In the genomic region with DNA sequence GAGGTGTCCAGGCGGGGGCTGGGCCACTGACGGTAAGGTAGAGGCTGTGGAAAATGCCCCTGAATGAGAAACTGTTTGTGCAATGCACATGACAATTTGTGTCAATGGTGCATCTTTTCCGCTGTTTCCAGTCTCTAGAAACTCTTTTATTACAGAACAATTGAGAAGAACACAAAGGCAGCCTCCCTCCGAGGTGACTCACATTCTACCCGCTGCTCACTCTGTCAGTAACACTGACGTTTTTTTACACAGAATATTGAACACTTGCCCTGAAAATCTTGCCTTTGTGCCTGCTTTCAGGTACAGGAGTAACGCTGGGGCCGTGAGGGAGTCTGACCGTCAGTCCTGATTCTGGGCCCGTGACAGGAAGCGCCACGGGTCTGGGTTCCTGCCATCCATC, we compare ENCODE assay signal across 29 cellular contexts.
"Had no signal": no experiment of that assay in that cellular context is flagged by ENCODE, and none has a peak within 500 bp of the region (broad histone marks: within the 10 kb centered on the region; RNA-seq: fewer than 3 reads in every experiment).

No MANE protein-coding gene starts in this region.

- H3K27ac Mint-ChIP-seq: activated B cell treated with CpG ODN at 0.5 μM for 24 hours; activated CD4-positive, alpha-beta memory T cell treated with anti-CD3 and anti-CD28 coated beads, Interleukin-2, amount 10 ng/mL, durations not matched to agents 7 days and 5 days; activated naive CD4-positive, alpha-beta T cell treated with anti-CD3 and anti-CD28 coated beads for 36 hours; activated naive CD8-positive, alpha-beta T cell; activated T-helper 17 cell treated with anti-CD3 and anti-CD28 coated beads, Interleukin-2, amount 50 U/mL, for 72 hours had no signal

- H3K4me2 ChIP-seq: KMS-11, SK-N-SH had no signal

- H3K4me1 ChIP-seq: Peyer's patch had no signal

- H3K27me3 ChIP-seq: Peyer's patch, SJCRH30 had no signal

- H3K9me3 ChIP-seq: MG63, Peyer's patch, SJCRH30, SK-N-SH had no signal

- H3K9me3 Mint-ChIP-seq: activated B cell treated with CpG ODN at 0.5 μM for 24 hours; activated CD4-positive, alpha-beta memory T cell treated with anti-CD3 and anti-CD28 coated beads, Interleukin-2, amount 10 ng/mL, durations not matched to agents 7 days and 5 days; activated naive CD4-positive, alpha-beta T cell treated with anti-CD3 and anti-CD28 coated beads for 36 hours; activated T-helper 17 cell treated with anti-CD3 and anti-CD28 coated beads, Interleukin-2, amount 50 U/mL, for 72 hours had no signal

- H3K9me2 ChIP-seq: SK-N-SH had no signal

- H3K4me3 Mint-ChIP-seq: activated B cell treated with CpG ODN at 0.5 μM for 24 hours; activated CD4-positive, alpha-beta memory T cell treated with anti-CD3 and anti-CD28 coated beads, Interleukin-2, amount 10 ng/mL, durations not matched to agents 7 days and 5 days; activated naive CD4-positive, alpha-beta T cell treated with anti-CD3 and anti-CD28 coated beads for 36 hours; activated naive CD8-positive, alpha-beta T cell; activated T-helper 17 cell treated with anti-CD3 and anti-CD28 coated beads, Interleukin-2, amount 50 U/mL, for 72 hours had no signal

- ATAC-seq: activated T-helper 17 cell treated with anti-CD3 and anti-CD28 coated beads, Interleukin-2, amount 50 U/mL, for 72 hours had no signal

- H3K27ac ChIP-seq: KMS-11, Peyer's patch, RWPE1, SJCRH30 had no signal

- H3K9ac ChIP-seq: KMS-11, SK-N-SH had no signal

- DNase-seq: activated B cell treated with CpG ODN at 0.5 μM for 24 hours; activated CD4-positive, alpha-beta memory T cell treated with anti-CD3 and anti-CD28 coated beads, Interleukin-2, amount 10 ng/mL, durations not matched to agents 7 days and 5 days; activated CD4-positive, alpha-beta T cell treated with anti-CD3 and anti-CD28 coated beads for 1 hour; activated CD4-positive, alpha-beta T cell treated with anti-CD3 and anti-CD28 coated beads, Interleukin-2, amount 50 U/mL, for 1 hour; activated gamma-delta T cell; activated naive CD4-positive, alpha-beta T cell treated with anti-CD3 and anti-CD28 coated beads for 36 hours; activated T-cell treated with anti-CD3 and anti-CD28 coated beads for 4 hours; activated T-cell treated with anti-CD3 and anti-CD28 coated beads, Interleukin-2, amount 50 U/mL, for 48 hours; amygdala; MG63; MV-4-11; NCI-H1092 treated with DMSO at 0.1 percent for 48 hours; NCI-H1417 treated with DMSO at 0.1 percent for 48 hours; NCI-H1694 treated with DMSO at 0.1 percent for 48 hours; NCI-H2029 treated with DMSO at 0.1 percent for 48 hours; NCI-H345; NCI-H510A; NCI-H69; NK-92 treated with Interleukin-12 subunit alpha and Interleukin-12 subunit beta, amount 100 ng/mL, for 24 hours; OCI-M1; Peyer's patch; Right ventricle myocardium superior; SJCRH30; SK-N-SH; T-helper 1 cell had no signal

- H3K36me3 ChIP-seq: MG63, Peyer's patch, SJCRH30 had no signal

- H3K4me3 ChIP-seq: MG63, Peyer's patch, SJCRH30 had no signal
